ENCODE assay signal across 12 cellular contexts in genomic region chr2:46848446-46848845, GRCh38.
DNase-seq lines count a peak whose midpoint lies in the region; ATAC-seq, FAIRE-seq and TF ChIP-seq lines count a peak whose summit lies in the region.
"Had no signal": no experiment of that assay in that cellular context is flagged by ENCODE, and none has a peak within 500 bp of the region (broad histone marks: within the 10 kb centered on the region; RNA-seq: fewer than 3 reads in every experiment).

No MANE protein-coding gene starts in this region.

- no peaks in the 10 kb centered on the region for H3K27me3 ChIP-seq in astrocyte (ENCODE audit: insufficient read depth, low read length)
- no peaks in the 10 kb centered on the region for H3K27me3 ChIP-seq in liver (ENCODE audit: control insufficient read depth in 4 of 4, insufficient read depth in 4 of 4, low read length in 3 of 4)
- H3K27me3 ChIP-seq in subcutaneous abdominal adipose tissue (ENCODE audit: control insufficient read depth in 5 of 5, insufficient read depth in 4 of 5, low read length in 5 of 5): no peaks in the 10 kb centered on the region

- peaks cover 2% of the 10 kb centered on the region for H3K9me3 Mint-ChIP-seq in astrocyte (ENCODE audit: unreplicated experiment)

- H2AFZ ChIP-seq in astrocyte (ENCODE audit: low read depth, low read length): no peak overlapping the region

- H3K9me3 ChIP-seq in astrocyte (ENCODE audit: insufficient read depth, low read depth, low read length) (no peaks in the 10 kb centered on the region), liver (ENCODE audit: control insufficient read depth in 4 of 4, low read length in 3 of 4) (no peaks in the 10 kb centered on the region), subcutaneous abdominal adipose tissue (ENCODE audit: control insufficient read depth in 5 of 5, low read length in 5 of 5) (no peaks in the 10 kb centered on the region)

- H3K27ac ChIP-seq in astrocyte (ENCODE audit: low read depth, low read length) (peak overlapping the region; percentile 94), liver (ENCODE audit: low read depth in 1 of 2, low read length in 2 of 2) (peak overlapping the region; percentile 65), subcutaneous abdominal adipose tissue (ENCODE audit: low read depth, low read length) (peak overlapping the region; percentile 69)
- H3K27ac ChIP-seq: 22Rv1 had no signal

- no peak for TF ChIP-seq RAD21 in liver (IDR thresholded peaks at IDR 0.05)

- no peak for TF ChIP-seq CTCF in astrocyte (IDR thresholded peaks at IDR 0.05; ENCODE audit: insufficient read depth, low read depth, low read length)
- no peak for TF ChIP-seq CTCF in liver (IDR thresholded peaks at IDR 0.05; ENCODE audit: low read depth, low read length, missing input control)

- peak overlapping the region; percentile 80 for H3K9ac ChIP-seq in astrocyte (ENCODE audit: low read length)
- H3K9ac ChIP-seq in liver (ENCODE audit: low read depth in 1 of 2, low read length in 2 of 2): no peak overlapping the region
- H3K9ac ChIP-seq in subcutaneous abdominal adipose tissue (ENCODE audit: low read length in 5 of 5): peak overlapping the region in 1 of 5 donors; percentile 41

- peak overlapping the region; percentile 76 for H3K4me2 ChIP-seq in astrocyte (ENCODE audit: low read length)

- H3K4me1 Mint-ChIP-seq in astrocyte (ENCODE audit: low read depth, unreplicated experiment): peaks cover 44% of the 10 kb centered on the region

- no peak for FAIRE-seq in astrocyte (lab: Jason Lieb, UNC)

- peak; percentile 41 for DNase-seq in DMS 273 (lab: John Stamatoyannopoulos, UW; ENCODE audit: unreplicated experiment)
- DNase-seq in DMS 273 treated with DMSO at 0.1 percent for 48 hours (lab: John Stamatoyannopoulos, UW): no peak
- no peak for DNase-seq in astrocyte (ENCODE audit: low read depth)
- no peak for DNase-seq in activated CD8-positive, alpha-beta memory T cell treated with anti-CD3 and anti-CD28 coated beads for 24 hours
- DNase-seq in left lobe of liver (ENCODE audit: low spot score): no peak
- DNase-seq: GOT3, NCI-H510A, T-helper 9 cell had no signal

- H3K36me3 ChIP-seq in astrocyte (ENCODE audit: insufficient read depth, low read length) (no peaks in the 10 kb centered on the region), liver (ENCODE audit: control insufficient read depth in 4 of 4, insufficient read depth in 3 of 4, low read depth in 1 of 4, low read length in 3 of 4) (no peaks in the 10 kb centered on the region), subcutaneous abdominal adipose tissue (ENCODE audit: control insufficient read depth in 5 of 5, insufficient read depth in 5 of 5, low read length in 5 of 5) (no peaks in the 10 kb centered on the region)

- H4K20me1 ChIP-seq in astrocyte (ENCODE audit: insufficient read depth, low read length): no peaks in the 10 kb centered on the region

- H3K36me3 Mint-ChIP-seq in astrocyte (ENCODE audit: low read depth, unreplicated experiment): no peaks in the 10 kb centered on the region

- H3K27me3 Mint-ChIP-seq in astrocyte (ENCODE audit: low read depth, unreplicated experiment): peaks cover 3% of the 10 kb centered on the region

- ATAC-seq in HG02938 (IDR thresholded peaks at IDR 0.05; ENCODE audit: unreplicated experiment) (no peak), left lobe of liver (no peak)

- peak overlapping the region; percentile 47 for H3K4me3 Mint-ChIP-seq in astrocyte (ENCODE audit: unreplicated experiment)

- H3K4me3 ChIP-seq in astrocyte (ENCODE audit: insufficient read depth, low read depth, low read length): no peak overlapping the region
- H3K4me3 ChIP-seq in liver (ENCODE audit: low read depth in 1 of 3, low read length in 3 of 3): no peak overlapping the region
- no peak overlapping the region for H3K4me3 ChIP-seq in subcutaneous abdominal adipose tissue (ENCODE audit: low read depth in 1 of 5, low read length in 5 of 5)

- peaks cover 64% of the 10 kb centered on the region for H3K4me1 ChIP-seq in astrocyte (ENCODE audit: insufficient read depth, low read length)
- H3K4me1 ChIP-seq in liver (ENCODE audit: control insufficient read depth in 4 of 4, insufficient read depth in 4 of 4, low read length in 3 of 4): peaks cover 13 to 31% (median 18%) of the 10 kb centered on the region in 4 donors
- H3K4me1 ChIP-seq in subcutaneous abdominal adipose tissue (ENCODE audit: control insufficient read depth in 5 of 5, insufficient read depth in 5 of 5, low read length in 5 of 5): peaks cover 16 to 57% (median 43%) of the 10 kb centered on the region in 5 donors

- H3K79me2 ChIP-seq in astrocyte (ENCODE audit: insufficient read depth, low read length): no peaks in the 10 kb centered on the region

- peak overlapping the region; percentile 13 for H3K27ac Mint-ChIP-seq in astrocyte (ENCODE audit: unreplicated experiment)

- WGBS in liver: 71% methylated on average over 6 of the region's 6 CpGs

TF ChIP-seq in liver, 16 proteins besides CTCF, POLR2A, EP300 and RAD21:
- TF ChIP-seq HNF4G (IDR thresholded peaks at IDR 0.05) (no peak), FOXA1 (IDR thresholded peaks at IDR 0.05) (no peak), YY1 (IDR thresholded peaks at IDR 0.05) (no peak), MAX (IDR thresholded peaks at IDR 0.05) (no peak), SP1 (IDR thresholded peaks at IDR 0.05) (no peak), REST (IDR thresholded peaks at IDR 0.05) (no peak), TAF1 (conservative IDR thresholded peaks at IDR 0.05) (no peak), GABPA (IDR thresholded peaks at IDR 0.05 in 1 of 2, conservative IDR thresholded peaks at IDR 0.05 in 1 of 2) (no peak), HNF4A (conservative IDR thresholded peaks at IDR 0.05) (no peak), JUND (IDR thresholded peaks at IDR 0.05) (no peak)
